1 cellular context compared by ENCODE assay signal in genomic region chr16:11620243-11621003, GRCh38.
A peak's percentile ranks its signal among the peaks of the same experiment; 100 is the strongest.
TF ChIP-seq lines count a peak whose summit lies in the region.

No MANE protein-coding gene starts in this region.

TF ChIP-seq in K562, 482 proteins besides CTCF, POLR2A, EP300 and RAD21:
- TF ChIP-seq RBM25 (IDR thresholded peaks at IDR 0.05; ENCODE audit: low read depth, low read length, severe bottlenecking): peak; percentile 30
- TF ChIP-seq TRIM28 (IDR thresholded peaks at IDR 0.05): 0 out of 2 replicates have a peak, but pooled peaks have one; percentile 48
- TF ChIP-seq ZNF316 (IDR thresholded peaks at IDR 0.05): peak; percentile 64; the same call in 1 of the 2 replicates
- peak; percentile 20; the same call in 1 of the 2 replicates for TF ChIP-seq CBX1 (IDR thresholded peaks at IDR 0.05; ENCODE audit: low read depth)
- peak; percentile 22; the same call in 1 of the 2 replicates for TF ChIP-seq ADNP (tag; IDR thresholded peaks at IDR 0.05)
- TF ChIP-seq USF2 (CRISPR knock-in tag; IDR thresholded peaks at IDR 0.05): no peak
- peak; percentile 58 for TF ChIP-seq ZFP36 (IDR thresholded peaks at IDR 0.05; ENCODE audit: low read depth, low read length, partially characterized antibody)
- no peak for TF ChIP-seq TCF15 (CRISPR knock-in tag; IDR thresholded peaks at IDR 0.05)
- TF ChIP-seq TRIM24 (IDR thresholded peaks at IDR 0.05): peak in 1 of 2 experiments; percentile 61; a peak in 1 of 4 replicates
TF ChIP-seq in K562: peak in this region for 7.
